ENCODE assay signal across 1 cellular context in the genomic region with DNA sequence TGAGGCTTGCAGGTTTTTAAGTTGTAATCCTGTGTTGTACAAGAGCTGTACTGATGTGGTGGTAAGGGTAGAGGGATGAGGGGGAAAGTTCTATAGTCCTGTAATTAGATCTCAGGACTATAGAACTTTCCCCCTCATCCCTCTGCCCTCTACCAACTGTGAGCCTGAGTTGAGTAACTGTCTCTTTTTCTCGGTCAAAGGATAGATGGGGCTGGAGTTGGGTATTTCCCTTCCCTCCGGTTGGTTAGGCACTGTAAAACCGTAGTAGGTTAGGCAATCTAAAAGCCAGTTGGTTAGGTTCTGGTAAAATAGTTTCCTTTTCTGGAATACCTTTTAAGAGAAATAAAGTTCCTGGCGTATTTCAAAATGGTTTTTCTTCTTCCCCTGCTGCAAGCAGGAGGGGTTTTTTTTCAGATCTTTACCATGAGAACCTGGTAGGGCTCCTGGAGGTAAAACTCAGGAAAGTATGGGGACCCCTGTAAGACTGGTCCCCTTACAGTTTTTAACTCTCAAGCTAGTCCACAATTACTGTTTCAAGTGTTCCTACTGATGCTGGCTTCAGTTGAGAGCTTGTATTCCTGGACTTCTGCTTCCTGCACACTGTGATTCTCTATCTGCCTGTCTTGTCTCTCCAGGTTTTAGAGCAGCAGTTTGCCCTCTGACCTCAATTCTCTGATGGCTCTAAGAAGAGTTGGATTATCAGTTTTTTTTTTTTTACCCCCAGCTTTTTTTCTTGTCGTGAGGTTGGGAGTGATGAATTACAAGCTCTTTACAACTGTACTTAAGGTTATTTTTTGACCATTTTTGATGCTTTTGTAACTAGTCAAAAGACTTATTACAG.
A peak's percentile ranks its signal among the peaks of the same experiment; 100 is the strongest.
TF ChIP-seq lines count a peak whose summit lies in the region.

No MANE protein-coding gene starts in this region.

TF ChIP-seq in K562, 482 proteins besides CTCF, POLR2A, EP300 and RAD21 (continued from another document):
- TF ChIP-seq, protein P1, sequence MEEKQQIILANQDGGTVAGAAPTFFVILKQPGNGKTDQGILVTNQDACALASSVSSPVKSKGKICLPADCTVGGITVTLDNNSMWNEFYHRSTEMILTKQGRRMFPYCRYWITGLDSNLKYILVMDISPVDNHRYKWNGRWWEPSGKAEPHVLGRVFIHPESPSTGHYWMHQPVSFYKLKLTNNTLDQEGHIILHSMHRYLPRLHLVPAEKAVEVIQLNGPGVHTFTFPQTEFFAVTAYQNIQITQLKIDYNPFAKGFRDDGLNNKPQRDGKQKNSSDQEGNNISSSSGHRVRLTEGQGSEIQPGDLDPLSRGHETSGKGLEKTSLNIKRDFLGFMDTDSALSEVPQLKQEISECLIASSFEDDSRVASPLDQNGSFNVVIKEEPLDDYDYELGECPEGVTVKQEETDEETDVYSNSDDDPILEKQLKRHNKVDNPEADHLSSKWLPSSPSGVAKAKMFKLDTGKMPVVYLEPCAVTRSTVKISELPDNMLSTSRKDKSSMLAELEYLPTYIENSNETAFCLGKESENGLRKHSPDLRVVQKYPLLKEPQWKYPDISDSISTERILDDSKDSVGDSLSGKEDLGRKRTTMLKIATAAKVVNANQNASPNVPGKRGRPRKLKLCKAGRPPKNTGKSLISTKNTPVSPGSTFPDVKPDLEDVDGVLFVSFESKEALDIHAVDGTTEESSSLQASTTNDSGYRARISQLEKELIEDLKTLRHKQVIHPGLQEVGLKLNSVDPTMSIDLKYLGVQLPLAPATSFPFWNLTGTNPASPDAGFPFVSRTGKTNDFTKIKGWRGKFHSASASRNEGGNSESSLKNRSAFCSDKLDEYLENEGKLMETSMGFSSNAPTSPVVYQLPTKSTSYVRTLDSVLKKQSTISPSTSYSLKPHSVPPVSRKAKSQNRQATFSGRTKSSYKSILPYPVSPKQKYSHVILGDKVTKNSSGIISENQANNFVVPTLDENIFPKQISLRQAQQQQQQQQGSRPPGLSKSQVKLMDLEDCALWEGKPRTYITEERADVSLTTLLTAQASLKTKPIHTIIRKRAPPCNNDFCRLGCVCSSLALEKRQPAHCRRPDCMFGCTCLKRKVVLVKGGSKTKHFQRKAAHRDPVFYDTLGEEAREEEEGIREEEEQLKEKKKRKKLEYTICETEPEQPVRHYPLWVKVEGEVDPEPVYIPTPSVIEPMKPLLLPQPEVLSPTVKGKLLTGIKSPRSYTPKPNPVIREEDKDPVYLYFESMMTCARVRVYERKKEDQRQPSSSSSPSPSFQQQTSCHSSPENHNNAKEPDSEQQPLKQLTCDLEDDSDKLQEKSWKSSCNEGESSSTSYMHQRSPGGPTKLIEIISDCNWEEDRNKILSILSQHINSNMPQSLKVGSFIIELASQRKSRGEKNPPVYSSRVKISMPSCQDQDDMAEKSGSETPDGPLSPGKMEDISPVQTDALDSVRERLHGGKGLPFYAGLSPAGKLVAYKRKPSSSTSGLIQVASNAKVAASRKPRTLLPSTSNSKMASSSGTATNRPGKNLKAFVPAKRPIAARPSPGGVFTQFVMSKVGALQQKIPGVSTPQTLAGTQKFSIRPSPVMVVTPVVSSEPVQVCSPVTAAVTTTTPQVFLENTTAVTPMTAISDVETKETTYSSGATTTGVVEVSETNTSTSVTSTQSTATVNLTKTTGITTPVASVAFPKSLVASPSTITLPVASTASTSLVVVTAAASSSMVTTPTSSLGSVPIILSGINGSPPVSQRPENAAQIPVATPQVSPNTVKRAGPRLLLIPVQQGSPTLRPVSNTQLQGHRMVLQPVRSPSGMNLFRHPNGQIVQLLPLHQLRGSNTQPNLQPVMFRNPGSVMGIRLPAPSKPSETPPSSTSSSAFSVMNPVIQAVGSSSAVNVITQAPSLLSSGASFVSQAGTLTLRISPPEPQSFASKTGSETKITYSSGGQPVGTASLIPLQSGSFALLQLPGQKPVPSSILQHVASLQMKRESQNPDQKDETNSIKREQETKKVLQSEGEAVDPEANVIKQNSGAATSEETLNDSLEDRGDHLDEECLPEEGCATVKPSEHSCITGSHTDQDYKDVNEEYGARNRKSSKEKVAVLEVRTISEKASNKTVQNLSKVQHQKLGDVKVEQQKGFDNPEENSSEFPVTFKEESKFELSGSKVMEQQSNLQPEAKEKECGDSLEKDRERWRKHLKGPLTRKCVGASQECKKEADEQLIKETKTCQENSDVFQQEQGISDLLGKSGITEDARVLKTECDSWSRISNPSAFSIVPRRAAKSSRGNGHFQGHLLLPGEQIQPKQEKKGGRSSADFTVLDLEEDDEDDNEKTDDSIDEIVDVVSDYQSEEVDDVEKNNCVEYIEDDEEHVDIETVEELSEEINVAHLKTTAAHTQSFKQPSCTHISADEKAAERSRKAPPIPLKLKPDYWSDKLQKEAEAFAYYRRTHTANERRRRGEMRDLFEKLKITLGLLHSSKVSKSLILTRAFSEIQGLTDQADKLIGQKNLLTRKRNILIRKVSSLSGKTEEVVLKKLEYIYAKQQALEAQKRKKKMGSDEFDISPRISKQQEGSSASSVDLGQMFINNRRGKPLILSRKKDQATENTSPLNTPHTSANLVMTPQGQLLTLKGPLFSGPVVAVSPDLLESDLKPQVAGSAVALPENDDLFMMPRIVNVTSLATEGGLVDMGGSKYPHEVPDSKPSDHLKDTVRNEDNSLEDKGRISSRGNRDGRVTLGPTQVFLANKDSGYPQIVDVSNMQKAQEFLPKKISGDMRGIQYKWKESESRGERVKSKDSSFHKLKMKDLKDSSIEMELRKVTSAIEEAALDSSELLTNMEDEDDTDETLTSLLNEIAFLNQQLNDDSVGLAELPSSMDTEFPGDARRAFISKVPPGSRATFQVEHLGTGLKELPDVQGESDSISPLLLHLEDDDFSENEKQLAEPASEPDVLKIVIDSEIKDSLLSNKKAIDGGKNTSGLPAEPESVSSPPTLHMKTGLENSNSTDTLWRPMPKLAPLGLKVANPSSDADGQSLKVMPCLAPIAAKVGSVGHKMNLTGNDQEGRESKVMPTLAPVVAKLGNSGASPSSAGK (IDR thresholded peaks at IDR 0.05), result no peak
- TF ChIP-seq CBFA2T2 (conservative IDR thresholded peaks at IDR 0.05) (0 out of 2 replicates have a peak, but pooled peaks have one; percentile 6), CAMTA2 (CRISPR knock-in tag; conservative IDR thresholded peaks at IDR 0.05) (no peak), CBFA2T3 (IDR thresholded peaks at IDR 0.05) (peak; percentile 37; the same call in 1 of the 2 replicates)
- TF ChIP-seq, protein P2, sequence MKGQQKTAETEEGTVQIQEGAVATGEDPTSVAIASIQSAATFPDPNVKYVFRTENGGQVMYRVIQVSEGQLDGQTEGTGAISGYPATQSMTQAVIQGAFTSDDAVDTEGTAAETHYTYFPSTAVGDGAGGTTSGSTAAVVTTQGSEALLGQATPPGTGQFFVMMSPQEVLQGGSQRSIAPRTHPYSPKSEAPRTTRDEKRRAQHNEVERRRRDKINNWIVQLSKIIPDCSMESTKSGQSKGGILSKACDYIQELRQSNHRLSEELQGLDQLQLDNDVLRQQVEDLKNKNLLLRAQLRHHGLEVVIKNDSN (CRISPR knock-in tag; IDR thresholded peaks at IDR 0.05), result no peak
